In genomic region chr11:121067453-121067852, GRCh38 we compare ENCODE assay signal across 12 cellular contexts. TPM values are rescaled to one million over a fixed set of nuclear protein-coding genes. Genes with fewer than 3 reads are reported as not detected.
A peak's percentile ranks its signal among the peaks of the same experiment; 100 is the strongest.
DNase-seq lines count a peak whose midpoint lies in the region; ATAC-seq and TF ChIP-seq lines count a peak whose summit lies in the region.
"Had no signal": no experiment of that assay in that cellular context is flagged by ENCODE, and none has a peak within 500 bp of the region (broad histone marks: within the 10 kb centered on the region; RNA-seq: fewer than 3 reads in every experiment).

No MANE protein-coding gene starts in this region.

- H3K27ac ChIP-seq in dorsolateral prefrontal cortex: peak overlapping the region in 32 of 59 donors; percentile 4 to 79 (median 52)

- intact Hi-C loops in dorsolateral prefrontal cortex (cut with DNase I): no loop called here

- no peaks in the 10 kb centered on the region for H3K27me3 ChIP-seq in dorsolateral prefrontal cortex

- no peak for TF ChIP-seq CTCF in dorsolateral prefrontal cortex (IDR thresholded peaks at IDR 0.05 in 54 of 56, conservative IDR thresholded peaks at IDR 0.05 in 2 of 56; ENCODE audit: low read depth in 1 of 56, partially characterized antibody in 56 of 56)

- ATAC-seq in HG02870 (IDR thresholded peaks at IDR 0.05; ENCODE audit: unreplicated experiment) (no peak), HG02610 (IDR thresholded peaks at IDR 0.05; ENCODE audit: unreplicated experiment) (no peak), HG02840 (IDR thresholded peaks at IDR 0.05; ENCODE audit: low FRiP score, unreplicated experiment) (no peak)
- ATAC-seq: activated naive CD8-positive, alpha-beta T cell treated with anti-CD3 and anti-CD28 coated beads, Interleukin-2, amount 50 U/mL, for 24 hours had no signal

- H3K4me3 ChIP-seq in dorsolateral prefrontal cortex: no peak overlapping the region

- peak; percentile 35 for DNase-seq in LHCN-M2 (ENCODE audit: low read depth)
- peak; percentile 45 for DNase-seq in NCI-H345 (lab: John Stamatoyannopoulos, UW)
- no peak for DNase-seq in dorsolateral prefrontal cortex
- peak; percentile 51 for DNase-seq in smooth muscle cell of the brain vasculature (ENCODE audit: low read depth, low spot score)
- DNase-seq in COLO668 (lab: John Stamatoyannopoulos, UW; ENCODE audit: unreplicated experiment): no peak
- DNase-seq: activated naive CD8-positive, alpha-beta T cell treated with anti-CD3 and anti-CD28 coated beads, Interleukin-2, amount 50 U/mL, for 24 hours; hippocampal formation; retina; T1000 had no signal

RNA-seq across cellular contexts. Expression of gene TECTA, which starts 33.6 kb away (rescaled TPM):
- total RNA-seq in LHCN-M2 (2014; rRNA removed) (0.32 and 0.40 TPM in 2 replicates), dorsolateral prefrontal cortex (1 to 10 TPM; 2.4 to 7.8 (median 4.3) TPM)
- polyA plus RNA-seq in LHCN-M2 (2012): 0.16 TPM

RNA-seq across cellular contexts. Expression of gene TBCEL, which starts 43.6 kb away (rescaled TPM):
- 13.4 and 19.2 TPM in 2 replicates for total RNA-seq in LHCN-M2 (2014; rRNA removed)
- polyA plus RNA-seq in LHCN-M2 (2012): 4.4 TPM
- total RNA-seq in dorsolateral prefrontal cortex: 10 to 100 TPM; 32.6 to 66.6 (median 44.3) TPM

Comparison
In these comparisons a context has a peak if more than half of its experiments do, and no peak if none do; other contexts are left out.
1. DNase-seq: peak in LHCN-M2 (single experiment), NCI-H345 (single experiment) and smooth muscle cell of the brain vasculature (single experiment); none in dorsolateral prefrontal cortex (0 of 10) and COLO668 (single experiment).